In the genomic region with DNA sequence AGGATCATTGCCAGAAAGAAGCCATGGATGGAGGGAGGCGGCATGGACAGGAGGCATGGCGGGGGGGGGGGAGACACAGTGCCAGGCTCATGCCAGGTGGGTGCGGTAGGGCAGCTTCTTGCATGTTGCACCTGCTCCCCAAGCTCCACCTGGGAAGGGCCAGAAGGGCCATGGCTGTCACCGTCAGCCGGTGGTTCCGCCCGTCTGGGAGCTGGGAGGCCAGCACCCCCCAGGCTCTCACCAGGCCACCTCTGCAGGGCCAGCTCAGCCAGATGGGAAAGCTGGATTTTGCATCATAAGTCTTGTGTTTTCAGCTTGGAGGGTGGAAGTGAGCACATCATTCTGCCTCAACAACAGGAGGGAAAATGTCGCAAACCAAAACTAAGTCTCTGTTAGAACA, we compare ENCODE assay signal across 23 cellular contexts.
"Had no signal": no experiment of that assay in that cellular context is flagged by ENCODE, and none has a peak within 500 bp of the region (broad histone marks: within the 10 kb centered on the region; RNA-seq: fewer than 3 reads in every experiment).

No MANE protein-coding gene starts in this region.

- H3K36me3 ChIP-seq: esophagus muscularis mucosa, heart right ventricle, neutrophil, prostate gland, right atrium auricular region, sigmoid colon, tibial artery, upper lobe of left lung had no signal

- H3K4me3 ChIP-seq: coronary artery, esophagus muscularis mucosa, heart right ventricle, lung, prostate gland, right atrium auricular region, sigmoid colon, testis, tibial artery, upper lobe of left lung had no signal

- H3K4me1 ChIP-seq: esophagus muscularis mucosa, foreskin keratinocyte, parathyroid adenoma, prostate gland, right atrium auricular region, sigmoid colon, testis, tibial artery, upper lobe of left lung had no signal

- DNase-seq: dermis blood vessel endothelial cell; effector memory CD4-positive, alpha-beta T cell; foreskin keratinocyte; glutamatergic neuron; heart right ventricle; hippocampal formation; left colon; natural killer cell; sigmoid colon; stimulated activated CD4-positive, alpha-beta T cell treated with anti-CD3 and anti-CD28 coated beads, Interleukin-4, amount 100 ng/mL, for 4 hours; stimulated activated naive CD8-positive, alpha-beta T cell treated with anti-CD3 and anti-CD28 coated beads, Interleukin-15, Interleukin-2, amounts not matched to agents 100 U/mL and 50 U/mL, for 24 hours; substantia nigra; testis; tibial artery; upper lobe of left lung had no signal

- H3K27me3 ChIP-seq: neutrophil, right atrium auricular region, sigmoid colon, testis, upper lobe of left lung had no signal

- ATAC-seq: foreskin keratinocyte; heart right ventricle; left colon; natural killer cell; stimulated activated memory B cell treated with anti-CD40 and anti-IgM and Interleukin-4, amounts not matched to agents 10 μg/mL and 1 μg/mL and 100 μg/mL, for 72 hours; stimulated activated naive CD8-positive, alpha-beta T cell treated with anti-CD3 and anti-CD28 coated beads, Interleukin-15, Interleukin-2, amounts not matched to agents 100 U/mL and 50 U/mL, for 24 hours had no signal

- H3K9me3 ChIP-seq: esophagus muscularis mucosa, heart right ventricle, neutrophil, prostate gland, right atrium auricular region, sigmoid colon, testis, tibial artery, upper lobe of left lung had no signal

- H3K27ac ChIP-seq: coronary artery, esophagus muscularis mucosa, foreskin keratinocyte, heart right ventricle, neutrophil, parathyroid adenoma, prostate gland, right atrium auricular region, sigmoid colon, testis, tibial artery, upper lobe of left lung had no signal
